Comparison of ENCODE assay signal across 8 cellular contexts in genomic region chr11:59559886-59560285, GRCh38. TPM values are rescaled to one million over a fixed set of nuclear protein-coding genes. Genes with fewer than 3 reads are reported as not detected.
DNase-seq lines count a peak whose midpoint lies in the region; ATAC-seq and TF ChIP-seq lines count a peak whose summit lies in the region.

No MANE protein-coding gene starts in this region.

- no peak overlapping the region for H3K27ac ChIP-seq in DOHH2 (ENCODE audit: low read depth, low read length)

- peaks cover 21% of the 10 kb centered on the region for H3K27me3 Mint-ChIP-seq in nephron progenitor cell (ENCODE audit: low read depth, poor library complexity)

- CTCF ChIA-PET in HEK293T (lab: Yijun Ruan, JAX), result no interaction called here

- H3K79me2 ChIP-seq in DOHH2 (ENCODE audit: control insufficient read depth, low read length), result no peaks in the 10 kb centered on the region

- H3K36me3 ChIP-seq in DOHH2 (ENCODE audit: control insufficient read depth, low read length), result peaks cover 3% of the 10 kb centered on the region; the same call in 1 of the 2 replicates

- H3K4me3 ChIP-seq in DOHH2 (ENCODE audit: low read length) (peak overlapping the region; percentile 99), choroid plexus epithelial cell (ENCODE audit: low read depth, low read length) (peak overlapping the region; percentile 92)

- no peaks in the 10 kb centered on the region for H4K20me1 ChIP-seq in DOHH2 (ENCODE audit: control insufficient read depth, insufficient read depth, low read depth, low read length)

- no peaks in the 10 kb centered on the region for H3K9me3 ChIP-seq in DOHH2 (ENCODE audit: control insufficient read depth, insufficient read depth, low read length)

- H3K4me1 Mint-ChIP-seq in nephron progenitor cell, result peaks cover 19% of the 10 kb centered on the region

- peak overlapping the region; percentile 97 for H3K27ac Mint-ChIP-seq in nephron progenitor cell

- no peak for TF ChIP-seq CTCF in DOHH2 (IDR thresholded peaks at IDR 0.05; ENCODE audit: low read depth, low read length, poor library complexity, severe bottlenecking)
- TF ChIP-seq CTCF in choroid plexus epithelial cell (conservative IDR thresholded peaks at IDR 0.05; ENCODE audit: low read depth, low read length), result no peak
- no peak for TF ChIP-seq CTCF in nephron progenitor cell (IDR thresholded peaks at IDR 0.05)

- H3K9me3 Mint-ChIP-seq in nephron progenitor cell, result peaks cover 3% of the 10 kb centered on the region

- peak overlapping the region; percentile 95 for H3K4me2 ChIP-seq in DOHH2 (ENCODE audit: low read length)

- ATAC-seq in HG03565 (IDR thresholded peaks at IDR 0.05; ENCODE audit: unreplicated experiment), result peak; percentile 3
- ATAC-seq in HG03039 (IDR thresholded peaks at IDR 0.05; ENCODE audit: unreplicated experiment), result no peak

- H3K36me3 Mint-ChIP-seq in nephron progenitor cell (ENCODE audit: low read depth), result no peaks in the 10 kb centered on the region

- H3F3A ChIP-seq in DOHH2 (ENCODE audit: control insufficient read depth, insufficient read depth), result peaks cover 17% of the 10 kb centered on the region

- H3K4me1 ChIP-seq in DOHH2 (ENCODE audit: control insufficient read depth, low read length), result peaks cover 41% of the 10 kb centered on the region

- DNase-seq in choroid plexus epithelial cell (ENCODE audit: low read depth), result no peak
- DNase-seq in nephron progenitor cell, result no peak
- DNase-seq in mucosa of gallbladder (ENCODE audit: low spot score), result no peak
- no peak for DNase-seq in HEK293T (ENCODE audit: extremely low spot score)
- DNase-seq in NCI-H2171 treated with DMSO at 0.1 percent for 48 hours (lab: John Stamatoyannopoulos, UW), result no peak

- no peaks in the 10 kb centered on the region for H3K9me2 ChIP-seq in DOHH2 (replicated peaks; ENCODE audit: control insufficient read depth, low read length)

- POLR2A ChIA-PET in HEK293T (lab: Yijun Ruan, JAX), result interaction anchor here (0.7 to 1.5 kb wide), 5 partner anchors 8 to 571 kb away, joined by 3 to 9 read pairs (median 4); partner anchors contain the start of genes OSBP and PATL1

- H3K27me3 ChIP-seq in DOHH2 (ENCODE audit: control insufficient read depth, low read length), result no peaks in the 10 kb centered on the region

- peak overlapping the region; percentile 92 for H3K4me3 Mint-ChIP-seq in nephron progenitor cell

TF ChIP-seq in HEK293T, 16 proteins besides CTCF, POLR2A, EP300 and RAD21:
- TF ChIP-seq ZNF384 (IDR thresholded peaks at IDR 0.05), result no peak
- TF ChIP-seq FOXK2 (IDR thresholded peaks at IDR 0.05), result no peak
- TF ChIP-seq L3MBTL2 (conservative IDR thresholded peaks at IDR 0.05), result no peak
- no peak for TF ChIP-seq FOXA1 (IDR thresholded peaks at IDR 0.05)
- no peak for TF ChIP-seq ARNT (IDR thresholded peaks at IDR 0.05)

RNA-seq across cellular contexts. Expression of gene OR4D9, which starts 48.5 kb away (rescaled TPM):
- not detected for total RNA-seq in mucosa of gallbladder

RNA-seq across cellular contexts. Expression of gene OSBP, which starts 55.7 kb away (rescaled TPM):
- total RNA-seq in mucosa of gallbladder, result 63.4 TPM

RNA-seq across cellular contexts. Expression of gene OR4D11, which starts 56.5 kb away (rescaled TPM):
- total RNA-seq in mucosa of gallbladder, result not detected
